Comparison of ENCODE assay signal across 10 cellular contexts in the genomic region with DNA sequence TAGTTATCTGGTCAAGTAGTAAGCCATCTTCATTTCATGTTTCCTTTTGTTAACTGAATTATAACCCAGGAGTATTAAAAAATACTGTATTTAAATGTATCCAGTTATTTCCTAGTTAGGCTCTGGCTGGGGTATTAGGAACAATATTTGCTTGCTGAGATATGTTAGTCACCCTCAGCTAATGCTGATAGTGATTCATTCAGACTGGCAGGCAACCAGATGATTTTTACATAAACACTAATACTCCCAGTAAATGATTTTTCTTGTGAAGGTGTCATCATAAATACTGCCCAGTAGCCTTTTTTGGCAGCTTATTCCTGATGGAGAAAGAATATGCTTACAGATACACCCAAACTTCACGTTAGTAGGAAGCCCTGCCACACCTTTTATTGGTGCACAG. TPM values are rescaled to one million over a fixed set of nuclear protein-coding genes. Genes with fewer than 3 reads are reported as not detected.
DNase-seq lines count a peak whose midpoint lies in the region; ATAC-seq lines count a peak whose summit lies in the region.
"Had no signal": no experiment of that assay in that cellular context is flagged by ENCODE, and none has a peak within 500 bp of the region (broad histone marks: within the 10 kb centered on the region; RNA-seq: fewer than 3 reads in every experiment).

No MANE protein-coding gene starts in this region.

- peaks cover 57 to 75% (median 66%) of the 10 kb centered on the region in 4 donors for H3K4me1 Mint-ChIP-seq in CD4-positive, alpha-beta memory T cell

- no peaks in the 10 kb centered on the region for H3K9me3 Mint-ChIP-seq in CD4-positive, alpha-beta memory T cell

- H3K9ac ChIP-seq in SK-N-MC (ENCODE audit: insufficient read length) = no peak overlapping the region

- no peak for DNase-seq in CD4-positive, alpha-beta memory T cell
- DNase-seq in SK-N-MC (ENCODE audit: low read depth, low spot score) = no peak
- DNase-seq in fibroblast of gingiva (ENCODE audit: low read depth) = peak; percentile 76
- peak; percentile 84 for DNase-seq in renal cortical epithelial cell (ENCODE audit: low read depth)
- DNase-seq in stimulated activated CD4-positive, alpha-beta T cell treated with anti-CD3 and anti-CD28 coated beads, Interleukin-1b, Interleukin-23, amount 100 ng/mL, for 48 hours = no peak
- DNase-seq: hypothalamus had no signal

- peaks cover 79% of the 10 kb centered on the region for H3K4me1 ChIP-seq in CD4-positive, alpha-beta memory T cell (ENCODE audit: insufficient read depth, low read length)

- POLR2A ChIA-PET in CD4-positive, alpha-beta memory T cell (lab: Charles Lee; ENCODE audit: partially characterized antibody) = interaction anchor here (0.9 kb wide), 2 partner anchors 8 to 18 kb away, joined by 4 read pairs; a partner anchor contains a TSS

- peaks cover 18 to 40% of the 10 kb centered on the region in 2 donors for H3K36me3 Mint-ChIP-seq in CD4-positive, alpha-beta memory T cell

- no peaks in the 10 kb centered on the region for H3K27me3 ChIP-seq in CD4-positive, alpha-beta memory T cell (ENCODE audit: insufficient read depth, low read length)
- H3K27me3 ChIP-seq: spleen had no signal

- peak overlapping the region; percentile 61 for H3K27ac ChIP-seq in CD4-positive, alpha-beta memory T cell (ENCODE audit: low read depth, low read length)
- 0 out of 2 replicates have a peak overlapping the region, but pooled peaks have one; percentile 21 for H3K27ac ChIP-seq in SK-N-MC

- H3K27me3 Mint-ChIP-seq in CD4-positive, alpha-beta memory T cell = no peaks in the 10 kb centered on the region

- no peak for ATAC-seq in HG03159 (IDR thresholded peaks at IDR 0.05; ENCODE audit: unreplicated experiment)
- ATAC-seq in GM19452 (IDR thresholded peaks at IDR 0.05; ENCODE audit: unreplicated experiment) = no peak
- no peak for ATAC-seq in HG02763 (IDR thresholded peaks at IDR 0.05; ENCODE audit: unreplicated experiment)

- intact Hi-C loops in CD4-positive, alpha-beta memory T cell (cut with micrococcal nuclease) = no loop called here

- no peak overlapping the region for H3K4me3 ChIP-seq in CD4-positive, alpha-beta memory T cell (ENCODE audit: low read length in 2 of 2)
- H3K4me3 ChIP-seq in SK-N-MC = no peak overlapping the region
- H3K4me3 ChIP-seq: spleen had no signal

- H3K9me3 ChIP-seq in CD4-positive, alpha-beta memory T cell (ENCODE audit: control insufficient read depth in 1 of 2, low read length in 2 of 2) = no peaks in the 10 kb centered on the region
- H3K9me3 ChIP-seq in SK-N-MC (ENCODE audit: low read depth, low read length) = no peaks in the 10 kb centered on the region
- H3K9me3 ChIP-seq: spleen had no signal

- CTCF ChIA-PET in CD4-positive, alpha-beta memory T cell (lab: Charles Lee; ENCODE audit: partially characterized antibody) = interaction anchor here (1.1 to 10.4 kb wide), 3 partner anchors 16 to 291 kb away, joined by 3 to 95 read pairs (median 5); a partner anchor contains a TSS

- H3K36me3 ChIP-seq in CD4-positive, alpha-beta memory T cell (ENCODE audit: insufficient read depth, low read length) = peaks cover 12% of the 10 kb centered on the region
- H3K36me3 ChIP-seq in SK-N-MC (ENCODE audit: insufficient read depth, low read length) = peaks cover 77% of the 10 kb centered on the region

- peak overlapping the region; percentile 71 to 97 (median 89) for H3K27ac Mint-ChIP-seq in CD4-positive, alpha-beta memory T cell

- peak overlapping the region in 4 of 8 donors; percentile 52 to 67 (median 62) for H3K4me3 Mint-ChIP-seq in CD4-positive, alpha-beta memory T cell

RNA-seq across cellular contexts. Expression of a gene that starts 8.1 kb away (rescaled TPM):
- total RNA-seq in CD4-positive, alpha-beta memory T cell = 10 to 100 TPM; 48.0 to 57.0 TPM
- polyA plus RNA-seq in CD4-positive, alpha-beta memory T cell = 100 to 1,000 TPM in 1 of 2 donors, 10 to 100 TPM in 1; 99.3 to 126 TPM
- total RNA-seq in renal cortical epithelial cell = 138 and 224 TPM in 2 replicates

Comparison
In these comparisons a context has a peak if more than half of its experiments do, and no peak if none do; other contexts are left out.
1. DNase-seq: peak in fibroblast of gingiva (single experiment) and renal cortical epithelial cell (single experiment); none in CD4-positive, alpha-beta memory T cell (0 of 5), SK-N-MC (single experiment) and stimulated activated CD4-positive, alpha-beta T cell treated with anti-CD3 and anti-CD28 coated beads, Interleukin-1b, Interleukin-23, amount 100 ng/mL, for 48 hours (single experiment).